In genomic region chr22:35526333-35526979, GRCh38 we compare ENCODE assay signal across 1 cellular context.
A peak's percentile ranks its signal among the peaks of the same experiment; 100 is the strongest.
TF ChIP-seq lines count a peak whose summit lies in the region.

No MANE protein-coding gene starts in this region.

TF ChIP-seq in GM12878, 131 proteins besides CTCF, POLR2A, EP300 and RAD21 (continued from another document):
- TF ChIP-seq SPI1 (IDR thresholded peaks at IDR 0.05; ENCODE audit: borderline replicate concordance, insufficient read depth, low read depth, low read length), result peak; percentile 2; the same call in 1 of the 2 replicates
